8 cellular contexts compared by ENCODE assay signal in genomic region chr15:78755895-78756591, GRCh38. TPM values are rescaled to one million over a fixed set of nuclear protein-coding genes. Genes with fewer than 3 reads are reported as not detected.
DNase-seq lines count a peak whose midpoint lies in the region; ATAC-seq and TF ChIP-seq lines count a peak whose summit lies in the region.
"Not testable (repeated sequence)": the region's sequence is repeated elsewhere in the genome, so short reads cannot be mapped to it uniquely, and the experiment has no call there.

No MANE protein-coding gene starts in this region.

- not testable (repeated sequence) for H3K27ac Mint-ChIP-seq in activated naive CD8-positive, alpha-beta T cell treated with anti-CD3 and anti-CD28 coated beads for 36 hours; mesothelial cell of epicardium

- peaks cover 62 to 98% (median 93%) of the 10 kb centered on the region in 10 experiments for H3K4me1 ChIP-seq in BLaER1 treated with 17β-estradiol and CSF1 and Interleukin-3, amounts not matched to agents 10 nM and 100 nM

- not testable (repeated sequence) for H3K4me3 Mint-ChIP-seq in activated naive CD8-positive, alpha-beta T cell treated with anti-CD3 and anti-CD28 coated beads for 36 hours; mesothelial cell of epicardium

- not testable (repeated sequence) for H3K36me3 ChIP-seq in BLaER1 treated with 17β-estradiol and CSF1 and Interleukin-3, amounts not matched to agents 10 nM and 100 nM

- H3K27ac ChIP-seq in BLaER1 treated with 17β-estradiol and CSF1 and Interleukin-3, amounts not matched to agents 10 nM and 100 nM, result peak overlapping the region in 8 of 11 experiments; percentile 32 to 98 (median 86); a peak in 15 of 22 replicates

- peak; percentile 27 for ATAC-seq in GM18909 (IDR thresholded peaks at IDR 0.05; ENCODE audit: poor library complexity, unreplicated experiment)

- peak overlapping the region in 4 of 11 experiments; percentile 21 to 80 (median 35); a peak in 7 of 22 replicates for H3K9ac ChIP-seq in BLaER1 treated with 17β-estradiol and CSF1 and Interleukin-3, amounts not matched to agents 10 nM and 100 nM

- DNase-seq in SKM-1 treated with dmso at 0.1 percent for 144 hours (lab: John Stamatoyannopoulos, UW; ENCODE audit: unreplicated experiment) (peak; percentile 5), fibroblast of the aortic adventitia (ENCODE audit: low read depth) (peak; percentile 75)
- DNase-seq in activated naive CD8-positive, alpha-beta T cell treated with anti-CD3 and anti-CD28 coated beads for 36 hours, result peak; percentile 47
- DNase-seq in mesothelial cell of epicardium (ENCODE audit: low spot score in 2 of 2, unreplicated experiment in 2 of 2), result not testable (repeated sequence)
- DNase-seq in stimulated activated CD8-positive, alpha-beta memory T cell treated with anti-CD3 and anti-CD28 coated beads, Interleukin-4, amount 100 ng/mL, for 48 hours, result peak; percentile 69

- H3K9me3 Mint-ChIP-seq in activated naive CD8-positive, alpha-beta T cell treated with anti-CD3 and anti-CD28 coated beads for 36 hours; mesothelial cell of epicardium: not testable (repeated sequence)

- peaks cover 13% of the 10 kb centered on the region for H3K4me1 Mint-ChIP-seq in activated naive CD8-positive, alpha-beta T cell treated with anti-CD3 and anti-CD28 coated beads for 36 hours
- H3K4me1 Mint-ChIP-seq in mesothelial cell of epicardium, result not testable (repeated sequence)

- H3K4me2 ChIP-seq in BLaER1 treated with 17β-estradiol and CSF1 and Interleukin-3, amounts not matched to agents 10 nM and 100 nM, result peak overlapping the region; percentile 42 to 99 (median 94); a peak in 21 of 22 replicates

- not testable (repeated sequence) for H3K27me3 ChIP-seq in BLaER1 treated with 17β-estradiol and CSF1 and Interleukin-3, amounts not matched to agents 10 nM and 100 nM

- TF ChIP-seq CTCF in LNCAP (IDR thresholded peaks at IDR 0.05) (peak; percentile 45; the same call in 1 of the 2 replicates), fibroblast of the aortic adventitia (IDR thresholded peaks at IDR 0.05; ENCODE audit: insufficient read depth, low read length) (peak; percentile 30), mesothelial cell of epicardium (IDR thresholded peaks at IDR 0.05; ENCODE audit: unreplicated experiment) (peak; percentile 25)

- not testable (repeated sequence) for H3K9me3 ChIP-seq in BLaER1 treated with 17β-estradiol and CSF1 and Interleukin-3, amounts not matched to agents 10 nM and 100 nM (replicated peaks in 1 of 11)

- not testable (repeated sequence) for H4K20me1 ChIP-seq in BLaER1 treated with 17β-estradiol and CSF1 and Interleukin-3, amounts not matched to agents 10 nM and 100 nM

- not testable (repeated sequence) for H3K27me3 Mint-ChIP-seq in activated naive CD8-positive, alpha-beta T cell treated with anti-CD3 and anti-CD28 coated beads for 36 hours; mesothelial cell of epicardium (ENCODE audit: low read depth)

- not testable (repeated sequence) for H3K4me3 ChIP-seq in BLaER1 treated with 17β-estradiol and CSF1 and Interleukin-3, amounts not matched to agents 10 nM and 100 nM; fibroblast of the aortic adventitia (ENCODE audit: low read depth, low read length)

- not testable (repeated sequence) for H3K36me3 Mint-ChIP-seq in activated naive CD8-positive, alpha-beta T cell treated with anti-CD3 and anti-CD28 coated beads for 36 hours; mesothelial cell of epicardium

RNA-seq across cellular contexts. Expression of gene ADAMTS7, which starts 55.2 kb away (rescaled TPM):
- total RNA-seq in activated naive CD8-positive, alpha-beta T cell treated with anti-CD3 and anti-CD28 coated beads for 36 hours, result under 1 TPM; 0.10 to 0.21 TPM
- 7.5 and 11.2 TPM in 2 replicates for total RNA-seq in fibroblast of the aortic adventitia (ENCODE audit: low replicate concordance)
- total RNA-seq in mesothelial cell of epicardium, result 98.7 to 101 TPM (median 99.2 TPM) in 3 replicates
